Comparison of ENCODE assay signal across 13 cellular contexts in genomic region chr12:11724888-11725310, GRCh38.
DNase-seq lines count a peak whose midpoint lies in the region; ATAC-seq, FAIRE-seq and TF ChIP-seq lines count a peak whose summit lies in the region.
"Had no signal": no experiment of that assay in that cellular context is flagged by ENCODE, and none has a peak within 500 bp of the region (broad histone marks: within the 10 kb centered on the region; RNA-seq: fewer than 3 reads in every experiment).

No MANE protein-coding gene starts in this region.

- H3K4me1 ChIP-seq in liver (ENCODE audit: control insufficient read depth in 4 of 4, insufficient read depth in 4 of 4, low read length in 3 of 4): peaks cover 4 to 28% (median 11%) of the 10 kb centered on the region in 4 donors
- peaks cover 29% of the 10 kb centered on the region for H3K4me1 ChIP-seq in HepG2 (ENCODE audit: insufficient read depth, low read length)
- H3K4me1 ChIP-seq in muscle layer of duodenum (ENCODE audit: control insufficient read depth in 1 of 2, insufficient read depth in 2 of 2, low read length in 2 of 2): peaks cover 13 to 46% of the 10 kb centered on the region in 2 donors

- CTCF ChIA-PET in HepG2 (lab: Yijun Ruan, JAX; ENCODE audit: low intra/inter-chr PET ratio, low total read pairs): no interaction called here

- BruUV-seq in HepG2 (replicated peaks; lab: Mats Ljungman, UMichigan): no TSS peak

- H3K27ac ChIP-seq in liver (ENCODE audit: low read depth in 1 of 2, low read length in 2 of 2) (no peak overlapping the region), HepG2 (ENCODE audit: extremely low read length, insufficient read depth, low read length) (no peak overlapping the region), muscle layer of duodenum (ENCODE audit: low read length) (peak overlapping the region; percentile 61)
- H3K27ac ChIP-seq: SJSA1 had no signal

- no peak overlapping the region for H3K4me2 ChIP-seq in HepG2 (ENCODE audit: low read depth, low read length)
- H3K4me2 ChIP-seq: GM23338 had no signal

- H3K36me3 ChIP-seq in liver (ENCODE audit: control insufficient read depth in 4 of 4, insufficient read depth in 3 of 4, low read depth in 1 of 4, low read length in 3 of 4) (no peaks in the 10 kb centered on the region), HepG2 (replicated peaks in 1 of 2; ENCODE audit: control insufficient read depth in 1 of 2, insufficient read depth in 2 of 2, low read length in 2 of 2) (no peaks in the 10 kb centered on the region), muscle layer of duodenum (ENCODE audit: control insufficient read depth in 1 of 2, insufficient read depth in 2 of 2, low read length in 2 of 2) (no peaks in the 10 kb centered on the region)

- H3K36me3 Mint-ChIP-seq in dendritic cell treated with granulocyte-macrophage colony-stimulating factor and Interleukin-4, amounts not matched to agents 40 ng/mL and 50 ng/mL, for 4 days (ENCODE audit: low read depth): peaks cover 84% of the 10 kb centered on the region

- peak overlapping the region; percentile 75 for H3K27ac Mint-ChIP-seq in dendritic cell treated with granulocyte-macrophage colony-stimulating factor and Interleukin-4, amounts not matched to agents 40 ng/mL and 50 ng/mL, for 4 days
- H3K27ac Mint-ChIP-seq: GM23338 had no signal

- FAIRE-seq in HepG2 (lab: Jason Lieb, UNC): no peak

- H3K4me1 Mint-ChIP-seq in dendritic cell treated with granulocyte-macrophage colony-stimulating factor and Interleukin-4, amounts not matched to agents 40 ng/mL and 50 ng/mL, for 4 days (ENCODE audit: low read depth): peaks cover 76% of the 10 kb centered on the region

- TF ChIP-seq EP300 in HepG2 (IDR thresholded peaks at IDR 0.05; ENCODE audit: low read depth in 2 of 2, low read length in 2 of 2) (no peak), HepG2 (CRISPR knock-in tag; IDR thresholded peaks at IDR 0.05; ENCODE audit: borderline replicate concordance) (no peak)

- H3K4me3 ChIP-seq in liver (ENCODE audit: low read depth in 1 of 3, low read length in 3 of 3): no peak overlapping the region
- H3K4me3 ChIP-seq in HepG2 (replicated peaks in 1 of 3; ENCODE audit: insufficient read depth in 1 of 3, low read depth in 2 of 3, low read length in 3 of 3): no peak overlapping the region
- peak overlapping the region in 1 of 2 donors; percentile 12 for H3K4me3 ChIP-seq in muscle layer of duodenum (ENCODE audit: low read depth in 1 of 2, low read length in 2 of 2)
- H3K4me3 ChIP-seq: GM23338, SJSA1 had no signal

- POLR2A ChIA-PET in HepG2 (lab: Yijun Ruan, JAX): no interaction called here

- H4K20me1 ChIP-seq in HepG2 (ENCODE audit: insufficient read depth, low read length): no peaks in the 10 kb centered on the region

- no peaks in the 10 kb centered on the region for H3K27me3 Mint-ChIP-seq in dendritic cell treated with granulocyte-macrophage colony-stimulating factor and Interleukin-4, amounts not matched to agents 40 ng/mL and 50 ng/mL, for 4 days

- ATAC-seq in HepG2: no peak
- ATAC-seq in HG03520 (IDR thresholded peaks at IDR 0.05; ENCODE audit: unreplicated experiment): no peak

- DNase-seq in HepG2 (ENCODE audit: low spot score): no peak
- no peak for DNase-seq in NCI-H446 (lab: John Stamatoyannopoulos, UW)
- no peak for DNase-seq in AG08396 (ENCODE audit: low spot score)
- DNase-seq in NCI-H345 (lab: John Stamatoyannopoulos, UW): no peak
- DNase-seq: activated CD4-positive, alpha-beta T cell treated with anti-CD3 and anti-CD28 coated beads for 4 hours; activated effector memory CD4-positive, alpha-beta T cell treated with Interleukin-2 at 50 U/mL for 16 hours had no signal

- no peaks in the 10 kb centered on the region for H3K79me2 ChIP-seq in HepG2 (ENCODE audit: insufficient read depth, low read length)

- no peak for TF ChIP-seq POLR2A in HepG2 (IDR thresholded peaks at IDR 0.05; ENCODE audit: insufficient read depth in 1 of 2, low read depth in 2 of 2, low read length in 2 of 2)

- H3K9me3 Mint-ChIP-seq in dendritic cell treated with granulocyte-macrophage colony-stimulating factor and Interleukin-4, amounts not matched to agents 40 ng/mL and 50 ng/mL, for 4 days: no peaks in the 10 kb centered on the region
- H3K9me3 Mint-ChIP-seq: GM23338 had no signal

- no peaks in the 10 kb centered on the region for H3K27me3 ChIP-seq in liver (ENCODE audit: control insufficient read depth in 4 of 4, insufficient read depth in 4 of 4, low read length in 3 of 4)
- H3K27me3 ChIP-seq in HepG2 (ENCODE audit: control insufficient read depth in 1 of 2, insufficient read depth in 2 of 2, low read length in 2 of 2): no peaks in the 10 kb centered on the region
- H3K27me3 ChIP-seq in muscle layer of duodenum (ENCODE audit: low read depth, low read length): no peaks in the 10 kb centered on the region
- H3K27me3 ChIP-seq: SJSA1 had no signal

- TF ChIP-seq RAD21 in liver (IDR thresholded peaks at IDR 0.05) (no peak), HepG2 (CRISPR knock-in tag; IDR thresholded peaks at IDR 0.05) (no peak)

- H3K9ac ChIP-seq in liver (ENCODE audit: low read depth in 1 of 2, low read length in 2 of 2): no peak overlapping the region
- no peak overlapping the region for H3K9ac ChIP-seq in HepG2 (ENCODE audit: insufficient read depth, low read depth, low read length)

- WGBS in liver: 64% methylated on average over 7 of the region's 7 CpGs
- WGBS in HepG2 (ENCODE audit: low lambda C conversion rate): 95% methylated on average over 7 of the region's 7 CpGs

- no peak overlapping the region for H2AFZ ChIP-seq in HepG2 (ENCODE audit: low read length)
- H2AFZ ChIP-seq: GM23338 had no signal

- in situ Hi-C loops in HepG2 (cut with HindIII; ENCODE audit: extremely low pct_ligation_motif_present, low pct_unique_long_range_greater_than_20kb): no loop called here

- peak overlapping the region; percentile 49 for H3K4me3 Mint-ChIP-seq in dendritic cell treated with granulocyte-macrophage colony-stimulating factor and Interleukin-4, amounts not matched to agents 40 ng/mL and 50 ng/mL, for 4 days
- H3K4me3 Mint-ChIP-seq: GM23338, neural crest cell had no signal

- H3K9me3 ChIP-seq in liver (ENCODE audit: control insufficient read depth in 4 of 4, low read length in 3 of 4) (no peaks in the 10 kb centered on the region), HepG2 (ENCODE audit: low read length) (no peaks in the 10 kb centered on the region), muscle layer of duodenum (ENCODE audit: control insufficient read depth in 1 of 2, low read length in 2 of 2) (no peaks in the 10 kb centered on the region)
- H3K9me3 ChIP-seq: SJSA1 had no signal

- intact Hi-C loops in HepG2 (cut with micrococcal nuclease; ENCODE audit: unreplicated experiment): no loop called here
- intact Hi-C loops in dendritic cell treated with granulocyte-macrophage colony-stimulating factor and Interleukin-4, amounts not matched to agents 40 ng/mL and 50 ng/mL, for 4 days (cut with micrococcal nuclease): no loop called here

- no peak for TF ChIP-seq CTCF in liver (IDR thresholded peaks at IDR 0.05; ENCODE audit: low read depth, low read length, missing input control)
- TF ChIP-seq CTCF in HepG2 (CRISPR knock-in tag; IDR thresholded peaks at IDR 0.05): no peak

TF ChIP-seq in liver, 16 proteins besides CTCF, POLR2A, EP300 and RAD21:
- peak; percentile 69 for TF ChIP-seq NR2F2 (IDR thresholded peaks at IDR 0.05)
- TF ChIP-seq FOXA2 (IDR thresholded peaks at IDR 0.05): no peak

TF ChIP-seq in HepG2, 621 proteins besides CTCF, POLR2A, EP300 and RAD21:
- no peak for TF ChIP-seq HHEX (CRISPR knock-in tag; IDR thresholded peaks at IDR 0.05)
- TF ChIP-seq MNT (IDR thresholded peaks at IDR 0.05): no peak
- TF ChIP-seq ZNF124 (CRISPR knock-in tag; IDR thresholded peaks at IDR 0.05): no peak
- TF ChIP-seq CHD2 (IDR thresholded peaks at IDR 0.05; ENCODE audit: low read depth, low read length): no peak
- no peak for TF ChIP-seq NR2F1 (CRISPR knock-in tag; IDR thresholded peaks at IDR 0.05)
- TF ChIP-seq KDM5A (IDR thresholded peaks at IDR 0.05; ENCODE audit: borderline replicate concordance, low read length): no peak
- TF ChIP-seq NR1H2 (CRISPR knock-in tag; IDR thresholded peaks at IDR 0.05; ENCODE audit: borderline replicate concordance, low read depth): no peak
